In the genomic region with DNA sequence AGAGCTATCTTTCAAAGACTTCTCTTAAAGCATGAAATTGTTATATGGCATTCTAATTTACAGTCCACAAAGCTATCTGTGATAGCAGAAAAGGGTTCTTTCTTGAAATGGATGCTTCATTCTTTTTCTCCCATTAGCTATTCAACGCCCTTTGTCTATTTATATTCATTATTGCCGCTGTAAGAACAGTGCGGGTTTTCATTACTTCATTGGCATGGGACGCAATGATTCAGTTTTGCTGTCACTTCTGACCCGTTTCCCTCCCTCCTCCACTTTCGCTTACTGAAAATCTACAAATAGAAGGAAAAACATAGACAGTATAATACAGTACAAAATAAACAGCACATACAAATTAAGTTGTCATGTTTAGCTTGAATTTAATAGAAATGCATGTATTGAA, we compare ENCODE assay signal across 18 cellular contexts.
DNase-seq lines count a peak whose midpoint lies in the region; ATAC-seq and TF ChIP-seq lines count a peak whose summit lies in the region.
"Had no signal": no experiment of that assay in that cellular context is flagged by ENCODE, and none has a peak within 500 bp of the region (broad histone marks: within the 10 kb centered on the region; RNA-seq: fewer than 3 reads in every experiment).

No MANE protein-coding gene starts in this region.

- TF ChIP-seq RAD21 in IMR-90 (IDR thresholded peaks at IDR 0.05; ENCODE audit: low read length): no peak

- H2BK20ac ChIP-seq in IMR-90 (ENCODE audit: low read depth, low read length): no peak overlapping the region

- no peak overlapping the region for H3K4ac ChIP-seq in IMR-90 (ENCODE audit: low read depth, low read length)

- no peak for ATAC-seq in IMR-90 (ENCODE audit: low read depth)
- ATAC-seq: A549; CD8-positive, alpha-beta T cell had no signal

- CTCF ChIA-PET in IMR-90 (lab: Yijun Ruan, JAX): interaction anchor here (0.6 kb wide), 2 partner anchors 230 to 653 kb away, joined by 3 read pairs; no protein-coding TSS in a partner anchor

- H4K5ac ChIP-seq in IMR-90 (ENCODE audit: low read depth, low read length): no peak overlapping the region

- no peaks in the 10 kb centered on the region for H3K36me3 Mint-ChIP-seq in activated T-helper 2 cell treated with anti-CD3 and anti-CD28 coated beads, Interferon-gamma antibody, Interleukin-2, Interleukin-4, amounts not matched to agents 10 μg/mL and 5 μg/mL and 100 μg/mL, durations not matched to agents 14 hours and 24 hours and 36 hours (ENCODE audit: low read depth)
- H3K36me3 Mint-ChIP-seq: CD14-positive monocyte; CD8-positive, alpha-beta T cell; IgD-negative memory B cell had no signal

- no peak overlapping the region for H3K4me2 ChIP-seq in IMR-90 (ENCODE audit: low read depth, low read length)
- H3K4me2 ChIP-seq: A549 had no signal

- H3K9me1 ChIP-seq in IMR-90 (ENCODE audit: insufficient read depth, low read length): no peaks in the 10 kb centered on the region

- H3K36me3 ChIP-seq in IMR-90 (ENCODE audit: control insufficient read depth, insufficient read depth, low read length): no peaks in the 10 kb centered on the region
- H3K36me3 ChIP-seq: HAP-1 had no signal

- DNase-seq in IMR-90: no peak
- DNase-seq in astrocyte of the spinal cord (ENCODE audit: low read depth, low spot score): peak; percentile 13
- peak; percentile 66 for DNase-seq in medulla oblongata (ENCODE audit: extremely low spot score)
- no peak for DNase-seq in activated CD4-positive, CD25-positive, alpha-beta regulatory T cell treated with anti-CD3 and anti-CD28 coated beads, Interleukin-2, amount 50 U/mL, for 72 hours
- no peak for DNase-seq in HuH-7 (ENCODE audit: low spot score)
- DNase-seq in H4 (ENCODE audit: low spot score): no peak
- no peak for DNase-seq in activated T-helper 2 cell treated with anti-CD3 and anti-CD28 coated beads, Interferon-gamma antibody, Interleukin-2, Interleukin-4, amounts not matched to agents 10 μg/mL and 5 μg/mL and 100 μg/mL, durations not matched to agents 14 hours and 24 hours and 36 hours (ENCODE audit: low spot score)
- DNase-seq: Caco-2; CD8-positive, alpha-beta T cell; DMS53; GF-D8; GOT3; KG1 had no signal

- no peak overlapping the region for H3K23ac ChIP-seq in IMR-90 (ENCODE audit: low read depth, low read length)

- no CpG with 5 or more reads among the region's 6 CpGs for WGBS in IMR-90 (ENCODE audit: extremely low coverage in 2 of 2, insufficient read length in 1 of 2), 2 experiments

- no peak overlapping the region for H3K27ac ChIP-seq in IMR-90 (ENCODE audit: insufficient read depth, low read length)
- H3K27ac ChIP-seq: A549, HL-60 had no signal

- BruUV-seq in IMR-90 (replicated peaks; lab: Mats Ljungman, UMichigan): no TSS peak

- no peaks in the 10 kb centered on the region for H3K9me3 ChIP-seq in IMR-90 (ENCODE audit: control insufficient read depth, insufficient read depth, low read length)
- H3K9me3 ChIP-seq: A549, Caco-2, HAP-1 had no signal

- in situ Hi-C loops in IMR-90 (cut with MboI; ENCODE audit: low sequenced_read_pairs) (no loop called here), astrocyte of the spinal cord (cut with HindIII; ENCODE audit: low sequenced_read_pairs) (no loop called here)

- H3K79me1 ChIP-seq in IMR-90 (ENCODE audit: low read depth in 1 of 2, low read length in 2 of 2): no peaks in the 10 kb centered on the region

- H3K18ac ChIP-seq in IMR-90 (ENCODE audit: low read depth, low read length): no peak overlapping the region

- dilution Hi-C loops in IMR-90 (cut with HindIII; ENCODE audit: low sequenced_read_pairs, unreplicated experiment): no loop called here

- no peak overlapping the region for H2AK9ac ChIP-seq in IMR-90 (replicated peaks; ENCODE audit: low read depth, low read length, poor library complexity)

- no peak overlapping the region for H3K4me3 Mint-ChIP-seq in activated T-helper 2 cell treated with anti-CD3 and anti-CD28 coated beads, Interferon-gamma antibody, Interleukin-2, Interleukin-4, amounts not matched to agents 10 μg/mL and 5 μg/mL and 100 μg/mL, durations not matched to agents 14 hours and 24 hours and 36 hours (ENCODE audit: low read depth)
- H3K4me3 Mint-ChIP-seq: CD14-positive monocyte; CD8-positive, alpha-beta T cell; IgD-negative memory B cell had no signal

- no peak overlapping the region for H2AFZ ChIP-seq in IMR-90 (replicated peaks; ENCODE audit: low read length, poor library complexity)

- H3K14ac ChIP-seq in IMR-90 (replicated peaks; ENCODE audit: low read depth, low read length): no peak overlapping the region

- H3K4me1 ChIP-seq in IMR-90 (ENCODE audit: control insufficient read depth, insufficient read depth, low read length): no peaks in the 10 kb centered on the region
- H3K4me1 ChIP-seq: A549, Caco-2 had no signal

- no peaks in the 10 kb centered on the region for H3K27me3 ChIP-seq in IMR-90 (ENCODE audit: control insufficient read depth, insufficient read depth, low read length)

- no peak overlapping the region for H2BK120ac ChIP-seq in IMR-90 (ENCODE audit: low read depth, low read length)

- no peak overlapping the region for H3K9ac ChIP-seq in IMR-90 (ENCODE audit: low read depth, low read length)

- no peak overlapping the region for H2AK5ac ChIP-seq in IMR-90 (ENCODE audit: low read depth, low read length)

- H3K4me1 Mint-ChIP-seq in activated T-helper 2 cell treated with anti-CD3 and anti-CD28 coated beads, Interferon-gamma antibody, Interleukin-2, Interleukin-4, amounts not matched to agents 10 μg/mL and 5 μg/mL and 100 μg/mL, durations not matched to agents 14 hours and 24 hours and 36 hours (ENCODE audit: low read depth): no peaks in the 10 kb centered on the region
- H3K4me1 Mint-ChIP-seq: CD14-positive monocyte, IgD-negative memory B cell had no signal

- TF ChIP-seq CTCF in IMR-90 (conservative IDR thresholded peaks at IDR 0.05; ENCODE audit: low read depth, low read length) (no peak), astrocyte of the spinal cord (IDR thresholded peaks at IDR 0.05; ENCODE audit: low read depth, low read length) (no peak)

- peak overlapping the region; percentile 76 for H2BK5ac ChIP-seq in IMR-90 (ENCODE audit: low read depth, low read length, poor library complexity, severe bottlenecking)

- no peak overlapping the region for H2BK15ac ChIP-seq in IMR-90 (ENCODE audit: low read depth, low read length)

- H3K9me3 Mint-ChIP-seq in activated T-helper 2 cell treated with anti-CD3 and anti-CD28 coated beads, Interferon-gamma antibody, Interleukin-2, Interleukin-4, amounts not matched to agents 10 μg/mL and 5 μg/mL and 100 μg/mL, durations not matched to agents 14 hours and 24 hours and 36 hours: no peaks in the 10 kb centered on the region

- no peak overlapping the region for H3K56ac ChIP-seq in IMR-90 (ENCODE audit: extremely low read depth, insufficient read depth, low read length)

- H4K91ac ChIP-seq in IMR-90 (ENCODE audit: insufficient read depth, low read depth, low read length): no peak overlapping the region

- H4K20me1 ChIP-seq in IMR-90 (ENCODE audit: insufficient read depth, low read length): no peaks in the 10 kb centered on the region

- TF ChIP-seq POLR2A in IMR-90 (IDR thresholded peaks at IDR 0.05; ENCODE audit: low read depth, low read length): no peak

- no peak overlapping the region for H4K8ac ChIP-seq in IMR-90 (ENCODE audit: low read depth in 2 of 2, low read length in 2 of 2)

- intact Hi-C loops in IMR-90 (cut with micrococcal nuclease): no loop called here
- intact Hi-C loops in activated T-helper 2 cell treated with anti-CD3 and anti-CD28 coated beads, Interferon-gamma antibody, Interleukin-2, Interleukin-4, amounts not matched to agents 10 μg/mL and 5 μg/mL and 100 μg/mL, durations not matched to agents 14 hours and 24 hours and 36 hours (cut with micrococcal nuclease): no loop called here

- no peak overlapping the region for H3K4me3 ChIP-seq in IMR-90 (ENCODE audit: insufficient read depth, low read depth, low read length)
- no peak overlapping the region for H3K4me3 ChIP-seq in astrocyte of the spinal cord (ENCODE audit: low read depth, low read length)
- H3K4me3 ChIP-seq: A549, HAP-1 had no signal

- POLR2A ChIA-PET in IMR-90 (lab: Charles Lee; ENCODE audit: unreplicated experiment): interaction anchor here (0.6 kb wide), 1 partner anchor 92 kb away, joined by 3 read pairs; no protein-coding TSS in a partner anchor

- H3K27ac Mint-ChIP-seq in activated T-helper 2 cell treated with anti-CD3 and anti-CD28 coated beads, Interferon-gamma antibody, Interleukin-2, Interleukin-4, amounts not matched to agents 10 μg/mL and 5 μg/mL and 100 μg/mL, durations not matched to agents 14 hours and 24 hours and 36 hours: no peak overlapping the region
- H3K27ac Mint-ChIP-seq: CD8-positive, alpha-beta T cell; IgD-negative memory B cell had no signal

- H3K27me3 Mint-ChIP-seq in activated T-helper 2 cell treated with anti-CD3 and anti-CD28 coated beads, Interferon-gamma antibody, Interleukin-2, Interleukin-4, amounts not matched to agents 10 μg/mL and 5 μg/mL and 100 μg/mL, durations not matched to agents 14 hours and 24 hours and 36 hours (ENCODE audit: low read depth): no peaks in the 10 kb centered on the region
- H3K27me3 Mint-ChIP-seq: IgD-negative memory B cell had no signal

TF ChIP-seq in IMR-90, 13 proteins besides CTCF, POLR2A, EP300 and RAD21:
- TF ChIP-seq MAZ (IDR thresholded peaks at IDR 0.05; ENCODE audit: borderline replicate concordance, low read depth, low read length) (no peak), MXI1 (IDR thresholded peaks at IDR 0.05; ENCODE audit: borderline replicate concordance, low read depth, low read length) (no peak), BHLHE40 (IDR thresholded peaks at IDR 0.05; ENCODE audit: low read depth, low read length) (no peak), MAFK (IDR thresholded peaks at IDR 0.05; ENCODE audit: low read depth, low read length) (no peak), FOS (IDR thresholded peaks at IDR 0.05; ENCODE audit: low read depth, low read length) (no peak), RFX5 (IDR thresholded peaks at IDR 0.05; ENCODE audit: low read depth, low read length) (no peak)
- TF ChIP-seq, protein P1, sequence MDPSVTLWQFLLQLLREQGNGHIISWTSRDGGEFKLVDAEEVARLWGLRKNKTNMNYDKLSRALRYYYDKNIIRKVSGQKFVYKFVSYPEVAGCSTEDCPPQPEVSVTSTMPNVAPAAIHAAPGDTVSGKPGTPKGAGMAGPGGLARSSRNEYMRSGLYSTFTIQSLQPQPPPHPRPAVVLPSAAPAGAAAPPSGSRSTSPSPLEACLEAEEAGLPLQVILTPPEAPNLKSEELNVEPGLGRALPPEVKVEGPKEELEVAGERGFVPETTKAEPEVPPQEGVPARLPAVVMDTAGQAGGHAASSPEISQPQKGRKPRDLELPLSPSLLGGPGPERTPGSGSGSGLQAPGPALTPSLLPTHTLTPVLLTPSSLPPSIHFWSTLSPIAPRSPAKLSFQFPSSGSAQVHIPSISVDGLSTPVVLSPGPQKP (IDR thresholded peaks at IDR 0.05; ENCODE audit: borderline replicate concordance, low read depth, low read length): no peak

Comparison
In these comparisons a context has a peak if more than half of its experiments do, and no peak if none do; other contexts are left out.
1. DNase-seq: peak in astrocyte of the spinal cord (single experiment) and medulla oblongata (single experiment); none in IMR-90 (single experiment), activated CD4-positive, CD25-positive, alpha-beta regulatory T cell treated with anti-CD3 and anti-CD28 coated beads, Interleukin-2, amount 50 U/mL, for 72 hours (single experiment), HuH-7 (single experiment), H4 (single experiment) and activated T-helper 2 cell treated with anti-CD3 and anti-CD28 coated beads, Interferon-gamma antibody, Interleukin-2, Interleukin-4, amounts not matched to agents 10 μg/mL and 5 μg/mL and 100 μg/mL, durations not matched to agents 14 hours and 24 hours and 36 hours (single experiment).